ENCODE assay signal across 29 cellular contexts in genomic region chr14:27199272-27199671, GRCh38.
DNase-seq lines count a peak whose midpoint lies in the region; ATAC-seq, FAIRE-seq and TF ChIP-seq lines count a peak whose summit lies in the region.
"Had no signal": no experiment of that assay in that cellular context is flagged by ENCODE, and none has a peak within 500 bp of the region (broad histone marks: within the 10 kb centered on the region; RNA-seq: fewer than 3 reads in every experiment).

No MANE protein-coding gene starts in this region.

- FAIRE-seq in HepG2 (lab: Jason Lieb, UNC): no peak
- FAIRE-seq: A204.1, A549, D721Med had no signal

- no peak for TF ChIP-seq RAD21 in HepG2 (CRISPR knock-in tag; IDR thresholded peaks at IDR 0.05)

- TF ChIP-seq CTCF in HepG2 (CRISPR knock-in tag; IDR thresholded peaks at IDR 0.05): no peak
- no peak for TF ChIP-seq CTCF in right lobe of liver (IDR thresholded peaks at IDR 0.05)

- H2AFZ ChIP-seq in HepG2 (ENCODE audit: low read length): no peak overlapping the region

- BruUV-seq in HepG2 (replicated peaks; lab: Mats Ljungman, UMichigan): no TSS peak

- H3K79me2 ChIP-seq in HepG2 (ENCODE audit: insufficient read depth, low read length): no peaks in the 10 kb centered on the region

- H3K4me1 ChIP-seq in HepG2 (ENCODE audit: insufficient read depth, low read length): no peaks in the 10 kb centered on the region
- no peaks in the 10 kb centered on the region for H3K4me1 ChIP-seq in right lobe of liver
- H3K4me1 ChIP-seq: A549; BE2C; BLaER1; BLaER1 treated with 17β-estradiol and CSF1 and Interleukin-3, amounts not matched to agents 10 nM and 100 nM; Caco-2 had no signal

- H3K27ac ChIP-seq in HepG2 (ENCODE audit: extremely low read length, insufficient read depth, low read length) (no peak overlapping the region), right lobe of liver (no peak overlapping the region)
- H3K27ac ChIP-seq: 22Rv1; A549; BLaER1; BLaER1 treated with 17β-estradiol and CSF1 and Interleukin-3, amounts not matched to agents 10 nM and 100 nM; C4-2B had no signal

- 1% methylated on average over 1 of the region's 2 CpGs for WGBS in HepG2 (ENCODE audit: low lambda C conversion rate)
- 45% methylated on average over 2 of the region's 2 CpGs for WGBS in right lobe of liver (ENCODE audit: insufficient coverage, low coverage, low lambda C conversion rate, missing lambda C conversion rate)

- H3K4me2 ChIP-seq in HepG2 (ENCODE audit: low read depth, low read length): no peak overlapping the region
- H3K4me2 ChIP-seq: A549; BLaER1; BLaER1 treated with 17β-estradiol and CSF1 and Interleukin-3, amounts not matched to agents 10 nM and 100 nM had no signal

- H3K36me3 ChIP-seq in HepG2 (replicated peaks in 1 of 2; ENCODE audit: control insufficient read depth in 1 of 2, insufficient read depth in 2 of 2, low read length in 2 of 2) (no peaks in the 10 kb centered on the region), right lobe of liver (no peaks in the 10 kb centered on the region)
- H3K36me3 ChIP-seq: BE2C; BLaER1; BLaER1 treated with 17β-estradiol and CSF1 and Interleukin-3, amounts not matched to agents 10 nM and 100 nM had no signal

- CTCF ChIA-PET in HepG2 (lab: Yijun Ruan, JAX; ENCODE audit: low intra/inter-chr PET ratio, low total read pairs): no interaction called here

- H3K9ac ChIP-seq in HepG2 (ENCODE audit: insufficient read depth, low read depth, low read length): no peak overlapping the region
- H3K9ac ChIP-seq: BLaER1; BLaER1 treated with 17β-estradiol and CSF1 and Interleukin-3, amounts not matched to agents 10 nM and 100 nM had no signal

- peaks cover 94% of the 10 kb centered on the region for H3K9me3 ChIP-seq in HepG2 (ENCODE audit: low read length)
- H3K9me3 ChIP-seq in right lobe of liver: no peaks in the 10 kb centered on the region
- H3K9me3 ChIP-seq: A549; BE2C; BLaER1; BLaER1 treated with 17β-estradiol and CSF1 and Interleukin-3, amounts not matched to agents 10 nM and 100 nM; Caco-2 had no signal

- TF ChIP-seq POLR2A in HepG2 (IDR thresholded peaks at IDR 0.05; ENCODE audit: insufficient read depth in 1 of 2, low read depth in 2 of 2, low read length in 2 of 2) (no peak), right lobe of liver (IDR thresholded peaks at IDR 0.05) (no peak)

- intact Hi-C loops in HepG2 (cut with micrococcal nuclease; ENCODE audit: unreplicated experiment): no loop called here
- intact Hi-C loops in right lobe of liver (cut with DNase I): no loop called here

- in situ Hi-C loops in HepG2 (cut with HindIII; ENCODE audit: extremely low pct_ligation_motif_present, low pct_unique_long_range_greater_than_20kb): no loop called here

- no peak overlapping the region for H3K4me3 ChIP-seq in HepG2 (replicated peaks in 1 of 3; ENCODE audit: insufficient read depth in 1 of 3, low read depth in 2 of 3, low read length in 3 of 3)
- H3K4me3 ChIP-seq in right lobe of liver: no peak overlapping the region
- H3K4me3 ChIP-seq: A549; BLaER1; BLaER1 treated with 17β-estradiol and CSF1 and Interleukin-3, amounts not matched to agents 10 nM and 100 nM had no signal

- DNase-seq in HepG2 (ENCODE audit: low spot score): no peak
- DNase-seq in right lobe of liver: no peak
- DNase-seq: 8988T; ACHN; AML-193; BE2C; C1 segment of cervical spinal cord; Caco-2; Calu3; CD4-positive, alpha-beta memory T cell; CD4-positive, alpha-beta T cell; CD4-positive, CD25-positive, alpha-beta regulatory T cell; CD8-positive, alpha-beta memory T cell; CD8-positive, alpha-beta T cell; COR-L47; DMS 273 treated with DMSO at 0.1 percent for 48 hours; DMS153; DMS53; DMS79; DMS79 treated with DMSO at 0.1 percent for 48 hours; DND-41; EL had no signal

- no peaks in the 10 kb centered on the region for H3K27me3 ChIP-seq in HepG2 (ENCODE audit: control insufficient read depth in 1 of 2, insufficient read depth in 2 of 2, low read length in 2 of 2)
- H3K27me3 ChIP-seq in right lobe of liver: no peaks in the 10 kb centered on the region
- H3K27me3 ChIP-seq: BE2C; BLaER1; BLaER1 treated with 17β-estradiol and CSF1 and Interleukin-3, amounts not matched to agents 10 nM and 100 nM had no signal

- ATAC-seq in HepG2: no peak
- no peak for ATAC-seq in right lobe of liver
- ATAC-seq: A549; CD8-positive, alpha-beta T cell had no signal

- no peak for TF ChIP-seq EP300 in HepG2 (IDR thresholded peaks at IDR 0.05; ENCODE audit: low read depth in 2 of 2, low read length in 2 of 2)
- no peak for TF ChIP-seq EP300 in HepG2 (CRISPR knock-in tag; IDR thresholded peaks at IDR 0.05; ENCODE audit: borderline replicate concordance)

- no peaks in the 10 kb centered on the region for H4K20me1 ChIP-seq in HepG2 (ENCODE audit: insufficient read depth, low read length)
- H4K20me1 ChIP-seq: BLaER1; BLaER1 treated with 17β-estradiol and CSF1 and Interleukin-3, amounts not matched to agents 10 nM and 100 nM had no signal

- POLR2A ChIA-PET in HepG2 (lab: Yijun Ruan, JAX): no interaction called here

TF ChIP-seq in HepG2, 621 proteins besides CTCF, POLR2A, EP300 and RAD21 (continues in another document):
- TF ChIP-seq ZFP62 (CRISPR knock-in tag; IDR thresholded peaks at IDR 0.05) (no peak), SOX5 (CRISPR knock-in tag; IDR thresholded peaks at IDR 0.05; ENCODE audit: borderline replicate concordance) (no peak), SIX1 (CRISPR knock-in tag; IDR thresholded peaks at IDR 0.05; ENCODE audit: borderline replicate concordance) (no peak), SMARCE1 (IDR thresholded peaks at IDR 0.05; ENCODE audit: borderline replicate concordance) (no peak), ZNF225 (CRISPR knock-in tag; IDR thresholded peaks at IDR 0.05) (no peak), TBX3 (IDR thresholded peaks at IDR 0.05; ENCODE audit: borderline replicate concordance) (no peak), AHDC1 (CRISPR knock-in tag; IDR thresholded peaks at IDR 0.05; ENCODE audit: borderline replicate concordance) (no peak), PLRG1 (conservative IDR thresholded peaks at IDR 0.05) (peak; percentile 86; the same call in 1 of the 2 replicates), ZNF558 (CRISPR knock-in tag; IDR thresholded peaks at IDR 0.05; ENCODE audit: borderline replicate concordance) (no peak), ETV6 (CRISPR knock-in tag; conservative IDR thresholded peaks at IDR 0.05) (no peak), BCL6 (CRISPR knock-in tag; IDR thresholded peaks at IDR 0.05) (no peak), ATF6 (CRISPR knock-in tag; conservative IDR thresholded peaks at IDR 0.05) (no peak), ZNF205 (CRISPR knock-in tag; IDR thresholded peaks at IDR 0.05) (no peak), ZNF792 (CRISPR knock-in tag; IDR thresholded peaks at IDR 0.05) (no peak)
